Comparison of ENCODE assay signal across 18 cellular contexts in genomic region chr10:95663496-95663895, GRCh38. TPM values are rescaled to one million over a fixed set of nuclear protein-coding genes. Genes with fewer than 3 reads are reported as not detected.
DNase-seq lines count a peak whose midpoint lies in the region; ATAC-seq, FAIRE-seq and TF ChIP-seq lines count a peak whose summit lies in the region.
"Had no signal": no experiment of that assay in that cellular context is flagged by ENCODE, and none has a peak within 500 bp of the region (broad histone marks: within the 10 kb centered on the region; RNA-seq: fewer than 3 reads in every experiment).

No MANE protein-coding gene starts in this region.

- TF ChIP-seq CTCF in endothelial cell of umbilical vein (IDR thresholded peaks at IDR 0.05; ENCODE audit: extremely low read depth in 1 of 2, insufficient read depth in 1 of 2, low read depth in 1 of 2, low read length in 2 of 2) (no peak), heart left ventricle (IDR thresholded peaks at IDR 0.05) (no peak), thyroid gland (IDR thresholded peaks at IDR 0.05) (no peak)

- H3K9me1 ChIP-seq in endothelial cell of umbilical vein (replicated peaks; ENCODE audit: control insufficient read depth, extremely low read depth, insufficient read depth, low read length), result no peaks in the 10 kb centered on the region

- intact Hi-C loops in endothelial cell of umbilical vein (cut with micrococcal nuclease), result no loop called here
- intact Hi-C loops in heart left ventricle (cut with DNase I), result no loop called here
- intact Hi-C loops in thyroid gland (cut with DNase I), result no loop called here

- H3K4me1 ChIP-seq in endothelial cell of umbilical vein (ENCODE audit: control insufficient read depth, extremely low read depth, insufficient read depth, low read length), result no peaks in the 10 kb centered on the region
- peaks cover 0 to 17% (median 5%) of the 10 kb centered on the region in 12 donors for H3K4me1 ChIP-seq in heart left ventricle
- H3K4me1 ChIP-seq in thyroid gland, result peaks cover 36 to 46% of the 10 kb centered on the region in 2 donors
- H3K4me1 ChIP-seq: HAP-1 had no signal

- no peak overlapping the region for H2AFZ ChIP-seq in endothelial cell of umbilical vein (ENCODE audit: low read depth, low read length)

- H3K79me2 ChIP-seq in endothelial cell of umbilical vein (ENCODE audit: control insufficient read depth, insufficient read depth, low read length), result no peaks in the 10 kb centered on the region

- ATAC-seq in heart left ventricle (peak; percentile 57 to 85 (median 72)), GM18498 (IDR thresholded peaks at IDR 0.05; ENCODE audit: unreplicated experiment) (no peak)

- no peaks in the 10 kb centered on the region for H4K20me1 ChIP-seq in endothelial cell of umbilical vein (replicated peaks; ENCODE audit: control insufficient read depth, extremely low read depth, insufficient read depth, low read length)

- CTCF ChIA-PET in endothelial cell of umbilical vein (lab: Charles Lee), result interaction anchor here (1.2 kb wide), 1 partner anchor 30 kb away, joined by 10 read pairs; the partner anchor contains the start of gene TCTN3

- H3K9me3 ChIP-seq in endothelial cell of umbilical vein (replicated peaks; ENCODE audit: control insufficient read depth, insufficient read depth, low read length) (no peaks in the 10 kb centered on the region), heart left ventricle (no peaks in the 10 kb centered on the region), thyroid gland (no peaks in the 10 kb centered on the region)
- H3K9me3 ChIP-seq: HAP-1, SJCRH30 had no signal

- BruUV-seq in endothelial cell of umbilical vein (replicated peaks; lab: Mats Ljungman, UMichigan), result TSS peak; percentile 12

- peaks cover 0 to 5% of the 10 kb centered on the region in 2 experiments for H3K36me3 ChIP-seq in endothelial cell of umbilical vein (ENCODE audit: control insufficient read depth in 2 of 2, extremely low read depth in 1 of 2, insufficient read depth in 2 of 2, low read length in 2 of 2)
- H3K36me3 ChIP-seq in heart left ventricle, result peaks cover 0 to 34% (median 11%) of the 10 kb centered on the region in 9 donors
- H3K36me3 ChIP-seq in thyroid gland, result no peaks in the 10 kb centered on the region
- H3K36me3 ChIP-seq: SJCRH30 had no signal

- 8 to 27% (median 20%) methylated on average over 1 of the region's 1 CpG for WGBS in heart left ventricle, 4 donors
- WGBS in thyroid gland, 2 donors, result 7 to 11% methylated on average over 1 of the region's 1 CpG

- H3K4me3 ChIP-seq in endothelial cell of umbilical vein (replicated peaks in 1 of 3; ENCODE audit: insufficient read depth in 1 of 3, low read depth in 1 of 3, low read length in 3 of 3) (no peak overlapping the region), heart left ventricle (no peak overlapping the region), thyroid gland (replicated peaks in 1 of 3) (no peak overlapping the region)
- H3K4me3 ChIP-seq: HAP-1, SJCRH30 had no signal

- no peak for FAIRE-seq in endothelial cell of umbilical vein (lab: Jason Lieb, UNC)

- TF ChIP-seq POLR2A in endothelial cell of umbilical vein (IDR thresholded peaks at IDR 0.05; ENCODE audit: low read depth, low read length) (no peak), heart left ventricle (IDR thresholded peaks at IDR 0.05) (no peak), thyroid gland (IDR thresholded peaks at IDR 0.05) (peak in 1 of 2 donors; percentile 45)

- H3K27me3 ChIP-seq in endothelial cell of umbilical vein (ENCODE audit: control insufficient read depth in 2 of 2, insufficient read depth in 2 of 2, low read length in 2 of 2), result no peaks in the 10 kb centered on the region
- H3K27me3 ChIP-seq in heart left ventricle, result no peaks in the 10 kb centered on the region
- no peaks in the 10 kb centered on the region for H3K27me3 ChIP-seq in thyroid gland
- H3K27me3 ChIP-seq: SJCRH30 had no signal

- H3K27ac ChIP-seq in endothelial cell of umbilical vein (ENCODE audit: insufficient read depth, low read depth, low read length) (no peak overlapping the region), heart left ventricle (peak overlapping the region in 2 of 12 donors; percentile 33 to 40), thyroid gland (peak overlapping the region; percentile 75 to 94 (median 87))
- H3K27ac ChIP-seq: SJCRH30 had no signal

- dilution Hi-C loops in endothelial cell of umbilical vein (cut with MboI; ENCODE audit: extremely low pct_ligation_motif_present, low sequenced_read_pairs), result no loop called here

- POLR2A ChIA-PET in endothelial cell of umbilical vein (lab: Charles Lee), result no interaction called here

- H3K4me2 ChIP-seq in endothelial cell of umbilical vein (ENCODE audit: insufficient read depth, low read length), result no peak overlapping the region

- no peak overlapping the region for H3K9ac ChIP-seq in endothelial cell of umbilical vein (replicated peaks; ENCODE audit: extremely low read depth, insufficient read depth, low read length)

- DNase-seq in endothelial cell of umbilical vein (ENCODE audit: low read depth, low spot score), result no peak
- no peak for DNase-seq in heart left ventricle
- DNase-seq in medulla oblongata (ENCODE audit: extremely low spot score), result peak; percentile 32
- DNase-seq in thyroid gland, result peak; percentile 58 to 70
- DNase-seq in NCI-H526 (lab: John Stamatoyannopoulos, UW), result no peak
- no peak for DNase-seq in hypothalamus (lab: John Stamatoyannopoulos, UW)
- DNase-seq: Calu3; CD4-positive, alpha-beta T cell; DMS79; MM.1S; NCI-H1092 treated with DMSO at 0.1 percent for 48 hours; NCI-H2107; NCI-H345; NCI-H69; RPMI8226; SJCRH30 had no signal

TF ChIP-seq in endothelial cell of umbilical vein, 7 proteins besides CTCF, POLR2A, EP300 and RAD21:
- TF ChIP-seq GATA2 (IDR thresholded peaks at IDR 0.05; ENCODE audit: insufficient read depth, insufficient read length, low read depth, low read length), result no peak
- no peak for TF ChIP-seq EZH2 (IDR thresholded peaks at IDR 0.05; ENCODE audit: borderline replicate concordance, low read depth, low read length, severe bottlenecking)
- TF ChIP-seq FOS (IDR thresholded peaks at IDR 0.05; ENCODE audit: borderline replicate concordance, insufficient read depth, low read length), result no peak
- TF ChIP-seq MYC (IDR thresholded peaks at IDR 0.05; ENCODE audit: low read depth, low read length), result no peak
- no peak for TF ChIP-seq JUN (IDR thresholded peaks at IDR 0.05; ENCODE audit: borderline replicate concordance, insufficient read depth, insufficient read length, low read depth)
- no peak for TF ChIP-seq POLR2AphosphoS5 (IDR thresholded peaks at IDR 0.05; ENCODE audit: insufficient read depth, low read depth, low read length)
- no peak for TF ChIP-seq MAX (IDR thresholded peaks at IDR 0.05; ENCODE audit: insufficient read depth, insufficient read length)

RNA-seq across cellular contexts. Expression of gene ALDH18A1, which starts 7.0 kb away (rescaled TPM):
- total RNA-seq in endothelial cell of umbilical vein (88.9 and 92.6 TPM in 2 replicates), heart left ventricle (10 to 100 TPM in 7 of 9 donors, 1 to 10 TPM in 2; 8.4 to 25.9 (median 14.8) TPM), thyroid gland (100 to 1,000 TPM in 2 of 4 donors, 10 to 100 TPM in 2; 66.6 to 134 (median 96.5) TPM)
- polyA plus RNA-seq in endothelial cell of umbilical vein (48.6 and 53.2 TPM in 2 replicates), heart left ventricle (10 to 100 TPM in 1 of 2 donors, 1 to 10 TPM in 1; 4.2 to 11.2 TPM)
- polyA plus RNA-seq in endothelial cell of umbilical vein (2011; cell fraction: cytosol; rRNA removed), result 49.5 and 53.0 TPM in 2 replicates
- 87.9 and 97.7 TPM in 2 replicates for polyA plus RNA-seq in endothelial cell of umbilical vein (2011; cell fraction: nucleus; rRNA removed)
- polyA plus RNA-seq in endothelial cell of umbilical vein (2012), result 80.4 and 82.9 TPM in 2 replicates
- polyA minus RNA-seq in endothelial cell of umbilical vein, result 176 and 180 TPM in 2 replicates
- polyA minus RNA-seq in endothelial cell of umbilical vein (2011; cell fraction: cytosol; rRNA and poly(A)+ RNA removed), result 46.5 TPM
- polyA minus RNA-seq in endothelial cell of umbilical vein (2011; cell fraction: nucleus; rRNA and poly(A)+ RNA removed), result 38.9 and 42.9 TPM in 2 replicates

RNA-seq across cellular contexts. Expression of gene TCTN3, which starts 30.2 kb away (rescaled TPM):
- total RNA-seq in endothelial cell of umbilical vein (40.4 and 42.9 TPM in 2 replicates), heart left ventricle (10 to 100 TPM in 7 of 9 donors, 1 to 10 TPM in 2; 9.0 to 20.6 (median 12.3) TPM), thyroid gland (10 to 100 TPM; 37.5 to 62.1 (median 51.8) TPM)
- polyA plus RNA-seq in endothelial cell of umbilical vein (52.6 and 55.9 TPM in 2 replicates), heart left ventricle (10 to 100 TPM in 1 of 2 donors, 1 to 10 TPM in 1; 4.5 to 22.7 TPM)
- polyA plus RNA-seq in endothelial cell of umbilical vein (2011; cell fraction: cytosol; rRNA removed), result 35.6 and 40.1 TPM in 2 replicates
- polyA plus RNA-seq in endothelial cell of umbilical vein (2011; cell fraction: nucleus; rRNA removed), result 28.6 and 32.8 TPM in 2 replicates
- 49.5 and 49.7 TPM in 2 replicates for polyA plus RNA-seq in endothelial cell of umbilical vein (2012)
- polyA minus RNA-seq in endothelial cell of umbilical vein, result 42.8 and 56.7 TPM in 2 replicates
- polyA minus RNA-seq in endothelial cell of umbilical vein (2011; cell fraction: cytosol; rRNA and poly(A)+ RNA removed), result 29.0 TPM
- polyA minus RNA-seq in endothelial cell of umbilical vein (2011; cell fraction: nucleus; rRNA and poly(A)+ RNA removed), result 26.6 and 28.6 TPM in 2 replicates

Comparison
In these comparisons a context has a peak if more than half of its experiments do, and no peak if none do; other contexts are left out.
1. DNase-seq: peak in medulla oblongata (single experiment) and thyroid gland (2 of 2); none in endothelial cell of umbilical vein (single experiment), heart left ventricle (0 of 5), NCI-H526 (0 of 2) and hypothalamus (0 of 51).